Comparison of ENCODE assay signal across 26 cellular contexts in the genomic region with DNA sequence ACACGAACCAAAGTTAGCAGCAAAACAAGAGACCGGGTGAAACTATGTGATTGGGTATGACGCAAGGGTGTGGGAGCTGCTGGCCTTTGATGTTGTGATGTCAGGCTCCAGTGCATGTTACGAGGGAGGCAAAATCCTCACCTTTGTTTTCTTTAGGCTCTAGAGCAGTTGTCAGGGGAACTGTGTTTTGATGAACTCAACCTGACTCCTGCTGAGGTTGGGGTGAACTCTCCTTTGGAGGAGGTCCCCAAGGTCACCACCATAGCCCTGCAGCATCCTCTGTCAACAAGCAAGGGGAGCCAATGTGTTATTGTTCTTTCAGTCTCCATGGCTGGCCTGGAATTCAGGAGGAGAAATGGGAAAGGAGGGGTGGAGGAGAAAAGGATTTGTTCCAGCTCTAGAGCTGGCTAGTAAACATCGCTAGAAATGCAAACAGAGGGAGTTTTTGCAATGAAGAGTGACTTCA. TPM values are rescaled to one million over a fixed set of nuclear protein-coding genes. Genes with fewer than 3 reads are reported as not detected.
A peak's percentile ranks its signal among the peaks of the same experiment; 100 is the strongest.
DNase-seq lines count a peak whose midpoint lies in the region; ATAC-seq and TF ChIP-seq lines count a peak whose summit lies in the region.
"Had no signal": no experiment of that assay in that cellular context is flagged by ENCODE, and none has a peak within 500 bp of the region (broad histone marks: within the 10 kb centered on the region; RNA-seq: fewer than 3 reads in every experiment).

No MANE protein-coding gene starts in this region.

- DNase-seq in NCI-H2029 (lab: John Stamatoyannopoulos, UW) (peak; percentile 38), NCI-H2029 treated with DMSO at 0.1 percent for 48 hours (lab: John Stamatoyannopoulos, UW) (no peak), NCI-H2107 (lab: John Stamatoyannopoulos, UW) (peak; percentile 21), esophagus muscularis mucosa (ENCODE audit: extremely low spot score) (peak; percentile 50), renal cortical epithelial cell (ENCODE audit: low read depth) (peak; percentile 67), NCI-H1105 treated with DMSO at 0.1 percent for 48 hours (lab: John Stamatoyannopoulos, UW) (no peak)
- DNase-seq: activated CD8-positive, alpha-beta memory T cell treated with anti-CD3 and anti-CD28 coated beads, Interleukin-2, amount 50 U/mL, for 4 hours; activated gamma-delta T cell; brain microvascular endothelial cell; glutamatergic neuron; GM23248; KBM-7; MV-4-11; NCI-H2081; NCI-H82; PC-3; SHP77 treated with DMSO at 0.1 percent for 48 hours; stomach; T-cell had no signal

- no peaks in the 10 kb centered on the region for H3K27me3 ChIP-seq in esophagus muscularis mucosa
- H3K27me3 ChIP-seq: BLaER1 treated with 17β-estradiol and CSF1 and Interleukin-3, amounts not matched to agents 10 nM and 100 nM; stomach had no signal

- H3K4me1 ChIP-seq in esophagus muscularis mucosa: no peaks in the 10 kb centered on the region

- TF ChIP-seq POLR2A in esophagus muscularis mucosa (IDR thresholded peaks at IDR 0.05; ENCODE audit: low read depth): no peak

- no peak overlapping the region for H3K27ac ChIP-seq in esophagus muscularis mucosa (replicated peaks in 1 of 4)
- H3K27ac ChIP-seq: BLaER1 treated with 17β-estradiol and CSF1 and Interleukin-3, amounts not matched to agents 10 nM and 100 nM; brain microvascular endothelial cell; coronary artery; GM23248; neutrophil had no signal

- H3K9me3 ChIP-seq in esophagus muscularis mucosa: no peaks in the 10 kb centered on the region
- H3K9me3 ChIP-seq: BLaER1 treated with 17β-estradiol and CSF1 and Interleukin-3, amounts not matched to agents 10 nM and 100 nM; neutrophil; stomach had no signal

- 80% methylated on average over 5 of the region's 5 CpGs for whole genome bisulfite sequencing in esophagus muscularis mucosa

- intact Hi-C loops in esophagus muscularis mucosa (cut with DNase I): no loop called here

- H3K36me3 ChIP-seq in esophagus muscularis mucosa: no peaks in the 10 kb centered on the region
- H3K36me3 ChIP-seq: BLaER1 treated with 17β-estradiol and CSF1 and Interleukin-3, amounts not matched to agents 10 nM and 100 nM; brain microvascular endothelial cell; neutrophil; stomach had no signal

- H3K4me3 ChIP-seq in esophagus muscularis mucosa: no peak overlapping the region
- H3K4me3 ChIP-seq: BLaER1 treated with 17β-estradiol and CSF1 and Interleukin-3, amounts not matched to agents 10 nM and 100 nM; coronary artery; GM23248; stomach had no signal

- ATAC-seq in HG02870 (IDR thresholded peaks at IDR 0.05; ENCODE audit: unreplicated experiment): no peak
- no peak for ATAC-seq in GM18502 (IDR thresholded peaks at IDR 0.05; ENCODE audit: poor library complexity, unreplicated experiment)
- ATAC-seq: left lobe of liver, PC-3, T-cell had no signal

- no peak for TF ChIP-seq CTCF in esophagus muscularis mucosa (IDR thresholded peaks at IDR 0.05)

- no peak for TF ChIP-seq EP300 in esophagus muscularis mucosa (IDR thresholded peaks at IDR 0.05)

RNA-seq across cellular contexts. Expression of gene RASSF10, which starts 33.8 kb away (rescaled TPM):
- total RNA-seq in esophagus muscularis mucosa: under 1 TPM in 3 of 4 donors, not detected in 1; 0.17 to 0.57 (median 0.19) TPM
- total RNA-seq in renal cortical epithelial cell: 2.6 and 13.2 TPM in 2 replicates
- total RNA-seq: GM23248, left lobe of liver, mononuclear cell, PC-3, T-cell had no signal

Comparison
In these comparisons a context has a peak if more than half of its experiments do, and no peak if none do; other contexts are left out.
1. DNase-seq: peak in NCI-H2029 (single experiment), NCI-H2107 (single experiment), esophagus muscularis mucosa (single experiment) and renal cortical epithelial cell (single experiment); none in NCI-H2029 treated with DMSO at 0.1 percent for 48 hours (single experiment) and NCI-H1105 treated with DMSO at 0.1 percent for 48 hours (single experiment).